Comparison of ENCODE assay signal across 9 cellular contexts in the genomic region with DNA sequence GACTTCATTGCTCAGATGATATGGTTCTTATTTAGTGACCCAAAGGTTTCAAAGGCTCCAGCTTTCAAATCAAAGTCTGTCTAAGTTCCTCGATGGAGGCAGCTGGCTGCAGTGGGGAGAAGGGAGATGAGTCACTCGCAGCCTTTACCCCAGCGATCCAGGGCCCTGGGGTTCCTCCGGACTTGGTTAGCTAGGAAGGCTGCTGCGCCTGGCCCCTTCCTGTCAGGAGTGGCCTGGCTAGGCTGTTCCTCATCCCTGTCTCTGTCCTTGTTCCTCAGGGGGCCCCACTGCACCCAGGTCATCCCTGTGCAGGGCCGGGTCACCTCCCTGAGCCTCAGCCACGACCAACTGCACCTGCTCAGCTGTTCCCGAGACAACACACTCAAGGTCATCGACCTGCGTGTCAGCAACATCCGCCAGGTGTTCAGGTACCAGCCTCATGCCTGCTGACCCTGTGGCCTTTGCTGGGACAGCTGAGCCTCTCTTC. TPM values are rescaled to one million over a fixed set of nuclear protein-coding genes. Genes with fewer than 3 reads are reported as not detected.
DNase-seq lines count a peak whose midpoint lies in the region; ATAC-seq and TF ChIP-seq lines count a peak whose summit lies in the region.
"Had no signal": no experiment of that assay in that cellular context is flagged by ENCODE, and none has a peak within 500 bp of the region (broad histone marks: within the 10 kb centered on the region; RNA-seq: fewer than 3 reads in every experiment).

No MANE protein-coding gene starts in this region.

- H3K27me3 ChIP-seq in testis: no peaks in the 10 kb centered on the region
- H3K27me3 ChIP-seq: body of pancreas had no signal

- TF ChIP-seq CTCF in testis (IDR thresholded peaks at IDR 0.05): no peak

- no peaks in the 10 kb centered on the region for H3K9me3 ChIP-seq in testis
- H3K9me3 ChIP-seq: body of pancreas had no signal

- no peak overlapping the region for H3K4me3 ChIP-seq in testis
- H3K4me3 ChIP-seq: body of pancreas had no signal

- intact Hi-C loops in testis (cut with DNase I; ENCODE audit: low total_unique reads): no loop called here

- H3K9me3 Mint-ChIP-seq in activated T-cell treated with anti-CD3 and anti-CD28 coated beads, Interleukin-2, amount 50 U/mL, for 24 hours: no peaks in the 10 kb centered on the region
- no peaks in the 10 kb centered on the region for H3K9me3 Mint-ChIP-seq in activated T-cell treated with anti-CD3 and anti-CD28 coated beads, Interleukin-2, amount 50 U/mL, for 4 hours

- ATAC-seq in activated T-cell treated with anti-CD3 and anti-CD28 coated beads, Interleukin-2, amount 50 U/mL, for 4 hours: no peak
- ATAC-seq in GM18858 (IDR thresholded peaks at IDR 0.05; ENCODE audit: unreplicated experiment): no peak
- ATAC-seq: body of pancreas had no signal

- DNase-seq in activated T-cell treated with anti-CD3 and anti-CD28 coated beads, Interleukin-2, amount 50 U/mL, for 24 hours: no peak
- DNase-seq in activated T-cell treated with anti-CD3 and anti-CD28 coated beads, Interleukin-2, amount 50 U/mL, for 4 hours: no peak
- DNase-seq in SW480 (ENCODE audit: low spot score): peak; percentile 43
- DNase-seq in iris pigment epithelial cell (ENCODE audit: low read depth): peak; percentile 67
- DNase-seq in testis: no peak
- DNase-seq in cerebellum (ENCODE audit: low spot score): no peak
- no peak for DNase-seq in NK-92 treated with Interleukin-12 subunit alpha and Interleukin-12 subunit beta, amount 100 ng/mL, for 24 hours (lab: John Stamatoyannopoulos, UW)

- H3K4me1 ChIP-seq in testis: peaks cover 20% of the 10 kb centered on the region

- 46 to 58% methylated on average over 11 of the region's 11 CpGs for WGBS in testis, 2 donors

- peak overlapping the region; percentile 79 for H3K27ac Mint-ChIP-seq in activated T-cell treated with anti-CD3 and anti-CD28 coated beads, Interleukin-2, amount 50 U/mL, for 24 hours

- peaks cover 86% of the 10 kb centered on the region for H3K36me3 Mint-ChIP-seq in activated T-cell treated with anti-CD3 and anti-CD28 coated beads, Interleukin-2, amount 50 U/mL, for 24 hours (ENCODE audit: low read depth)
- peaks cover 5% of the 10 kb centered on the region for H3K36me3 Mint-ChIP-seq in activated T-cell treated with anti-CD3 and anti-CD28 coated beads, Interleukin-2, amount 50 U/mL, for 4 hours (ENCODE audit: insufficient read depth)

- H3K36me3 ChIP-seq in testis (ENCODE audit: low read depth, missing control alignments): no peaks in the 10 kb centered on the region

- H3K4me3 Mint-ChIP-seq in activated T-cell treated with anti-CD3 and anti-CD28 coated beads, Interleukin-2, amount 50 U/mL, for 24 hours: no peak overlapping the region
- no peak overlapping the region for H3K4me3 Mint-ChIP-seq in activated T-cell treated with anti-CD3 and anti-CD28 coated beads, Interleukin-2, amount 50 U/mL, for 4 hours

- no peak for TF ChIP-seq POLR2A in testis (IDR thresholded peaks at IDR 0.05)

- no peaks in the 10 kb centered on the region for H3K27me3 Mint-ChIP-seq in activated T-cell treated with anti-CD3 and anti-CD28 coated beads, Interleukin-2, amount 50 U/mL, for 24 hours
- H3K27me3 Mint-ChIP-seq in activated T-cell treated with anti-CD3 and anti-CD28 coated beads, Interleukin-2, amount 50 U/mL, for 4 hours (ENCODE audit: low read depth): no peaks in the 10 kb centered on the region

- H3K4me1 Mint-ChIP-seq in activated T-cell treated with anti-CD3 and anti-CD28 coated beads, Interleukin-2, amount 50 U/mL, for 24 hours (ENCODE audit: low read depth): peaks cover 15% of the 10 kb centered on the region
- H3K4me1 Mint-ChIP-seq in activated T-cell treated with anti-CD3 and anti-CD28 coated beads, Interleukin-2, amount 50 U/mL, for 4 hours (ENCODE audit: low read depth): peaks cover 10% of the 10 kb centered on the region

- H3K27ac ChIP-seq in testis: peak overlapping the region; percentile 7 to 72

RNA-seq across cellular contexts. Expression of a gene that starts 13.9 kb away (rescaled TPM):
- total RNA-seq in activated T-cell treated with anti-CD3 and anti-CD28 coated beads, Interleukin-2, amount 50 U/mL, for 4 hours: 10 to 100 TPM; 23.8 to 28.9 (median 26.0) TPM
- 10 to 100 TPM; 33.8 to 39.5 TPM for total RNA-seq in testis
- 16.2 TPM for polyA plus RNA-seq in testis (ENCODE audit: insufficient read depth, low read depth, low replicate concordance)
- total RNA-seq in cerebellum: 5.7 TPM

RNA-seq across cellular contexts. Expression of a gene that starts 34.3 kb away (rescaled TPM):
- total RNA-seq in activated T-cell treated with anti-CD3 and anti-CD28 coated beads, Interleukin-2, amount 50 U/mL, for 4 hours: 10 to 100 TPM in 2 of 3 donors, 1 to 10 TPM in 1; 9.4 to 13.8 (median 13.0) TPM
- total RNA-seq in testis: 100 to 1,000 TPM; 130 to 202 TPM
- polyA plus RNA-seq in testis (ENCODE audit: insufficient read depth, low read depth, low replicate concordance): 379 TPM
- total RNA-seq in cerebellum: 14.5 TPM

Comparison
In these comparisons a context has a peak if more than half of its experiments do, and no peak if none do; other contexts are left out.
1. DNase-seq: peak in SW480 (single experiment) and iris pigment epithelial cell (single experiment); none in activated T-cell treated with anti-CD3 and anti-CD28 coated beads, Interleukin-2, amount 50 U/mL, for 24 hours (single experiment), activated T-cell treated with anti-CD3 and anti-CD28 coated beads, Interleukin-2, amount 50 U/mL, for 4 hours (single experiment), testis (single experiment), cerebellum (single experiment) and NK-92 treated with Interleukin-12 subunit alpha and Interleukin-12 subunit beta, amount 100 ng/mL, for 24 hours (single experiment).